8 cellular contexts compared by ENCODE assay signal in genomic region chr18:8988262-8988871, GRCh38.
DNase-seq lines count a peak whose midpoint lies in the region; ATAC-seq, FAIRE-seq and TF ChIP-seq lines count a peak whose summit lies in the region.

No MANE protein-coding gene starts in this region.

- no peak for TF ChIP-seq POLR2A in H1 (IDR thresholded peaks at IDR 0.05; ENCODE audit: control extremely low read depth in 1 of 2, low read depth in 2 of 2, low read length in 2 of 2)

- WGBS in H1 (ENCODE audit: extremely low coverage in 1 of 2, insufficient coverage in 1 of 2, insufficient read length in 1 of 2, insufficient replicate concordance in 2 of 2, low coverage in 1 of 2, low lambda C conversion rate in 2 of 2, missing lambda C conversion rate in 1 of 2), 2 experiments: 39% methylated on average over 10 of the region's 10 CpGs; no CpG with 5 or more reads in 1 of the 2 experiments

- H3K79me2 ChIP-seq in H1 (ENCODE audit: control insufficient read depth in 1 of 2, insufficient read depth in 2 of 2, low read length in 2 of 2): no peaks in the 10 kb centered on the region

- no peak overlapping the region for H3K27ac Mint-ChIP-seq in activated CD8-positive, alpha-beta T cell treated with anti-CD3 and anti-CD28 coated beads, Interleukin-2, amount 10 ng/mL, durations not matched to agents 7 days and 5 days

- no peak overlapping the region for H4K5ac ChIP-seq in H1 (ENCODE audit: insufficient read length, low read depth, low read length)

- no peaks in the 10 kb centered on the region for H3K4me1 ChIP-seq in H1 (replicated peaks in 1 of 4; ENCODE audit: control insufficient read depth in 3 of 4, insufficient read depth in 4 of 4, low read length in 3 of 4)

- H3K27me3 Mint-ChIP-seq in activated CD8-positive, alpha-beta T cell treated with anti-CD3 and anti-CD28 coated beads, Interleukin-2, amount 10 ng/mL, durations not matched to agents 7 days and 5 days (ENCODE audit: low read depth): peaks cover 11% of the 10 kb centered on the region

- H3K79me1 ChIP-seq in H1 (ENCODE audit: low read depth, low read length): no peaks in the 10 kb centered on the region

- no peak overlapping the region for H2BK20ac ChIP-seq in H1 (ENCODE audit: low read length)

- ATAC-seq in GM18517 (IDR thresholded peaks at IDR 0.05; ENCODE audit: unreplicated experiment) (peak; percentile 61), HG03432 (IDR thresholded peaks at IDR 0.05; ENCODE audit: unreplicated experiment) (peak; percentile 75)
- ATAC-seq in activated CD8-positive, alpha-beta T cell treated with anti-CD3 and anti-CD28 coated beads, Interleukin-2, amount 10 ng/mL, durations not matched to agents 7 days and 5 days: peak; percentile 92

- H3K4me3 Mint-ChIP-seq in activated CD8-positive, alpha-beta T cell treated with anti-CD3 and anti-CD28 coated beads, Interleukin-2, amount 10 ng/mL, durations not matched to agents 7 days and 5 days: no peak overlapping the region

- H3K23me2 ChIP-seq in H1 (ENCODE audit: low read depth, low read length): no peaks in the 10 kb centered on the region

- H3K9me3 Mint-ChIP-seq in activated CD8-positive, alpha-beta T cell treated with anti-CD3 and anti-CD28 coated beads, Interleukin-2, amount 10 ng/mL, durations not matched to agents 7 days and 5 days (ENCODE audit: insufficient read depth): no peaks in the 10 kb centered on the region

- H2AK5ac ChIP-seq in H1 (ENCODE audit: low read depth, low read length): no peak overlapping the region

- no peak overlapping the region for H3K27ac ChIP-seq in H1 (ENCODE audit: low read depth, low read length)

- H3K23ac ChIP-seq in H1 (ENCODE audit: insufficient read length): no peak overlapping the region

- peak; percentile 75 for FAIRE-seq in H1 (lab: Jason Lieb, UNC)

- H2AFZ ChIP-seq in H1 (ENCODE audit: low read length): no peak overlapping the region

- POLR2A ChIA-PET in AG04449 (lab: Yijun Ruan, JAX) (interaction anchor here (0.6 to 1.0 kb wide), 2 partner anchors 187 to 284 kb away, joined by 3 to 6 read pairs; no protein-coding TSS in a partner anchor), H1 (lab: Charles Lee; ENCODE audit: partially characterized antibody) (interaction anchor here (1.6 kb wide), 1 partner anchor 282 kb away, joined by 4 read pairs; no protein-coding TSS in a partner anchor)
- POLR2A ChIA-PET in activated CD8-positive, alpha-beta T cell treated with anti-CD3 and anti-CD28 coated beads, Interleukin-2, amount 10 ng/mL, durations not matched to agents 7 days and 5 days (lab: Charles Lee): interaction anchor here (0.6 kb wide), 1 partner anchor 480 kb away, joined by 4 read pairs; no protein-coding TSS in a partner anchor

- H2BK15ac ChIP-seq in H1 (ENCODE audit: low read length): no peak overlapping the region

- no peaks in the 10 kb centered on the region for H4K20me1 ChIP-seq in H1 (replicated peaks in 1 of 2; ENCODE audit: control insufficient read depth in 1 of 2, insufficient read depth in 2 of 2, low read length in 2 of 2)

- H3K9me3 ChIP-seq in H1 (ENCODE audit: insufficient read depth in 2 of 2, low read depth in 1 of 2, low read length in 1 of 2): no peaks in the 10 kb centered on the region

- no peak overlapping the region for H3K14ac ChIP-seq in H1 (ENCODE audit: insufficient read length)

- no peak overlapping the region for H4K8ac ChIP-seq in H1 (ENCODE audit: extremely low read depth, insufficient read depth, low read length)

- no peak overlapping the region for H2BK12ac ChIP-seq in H1 (ENCODE audit: low read depth, low read length)

- no peak overlapping the region for H2BK5ac ChIP-seq in H1 (ENCODE audit: low read depth, low read length)

- no peaks in the 10 kb centered on the region for H3K36me3 Mint-ChIP-seq in activated CD8-positive, alpha-beta T cell treated with anti-CD3 and anti-CD28 coated beads, Interleukin-2, amount 10 ng/mL, durations not matched to agents 7 days and 5 days (ENCODE audit: low read depth)

- DNase-seq in AG04449 (ENCODE audit: low read depth, low spot score) (no peak), NCI-H748 treated with DMSO at 0.1 percent for 48 hours (lab: John Stamatoyannopoulos, UW) (peak; percentile 67), H1 (ENCODE audit: low read depth in 1 of 2, low spot score in 2 of 2) (peak; percentile 51 to 73), middle frontal gyrus (ENCODE audit: extremely low spot score, low spot score) (peak; percentile 72)
- DNase-seq in activated CD8-positive, alpha-beta T cell treated with anti-CD3 and anti-CD28 coated beads, Interleukin-2, amount 10 ng/mL, durations not matched to agents 7 days and 5 days: peak; percentile 71
- peak; percentile 16 to 29 for DNase-seq in stimulated activated CD8-positive, alpha-beta memory T cell treated with anti-CD3 and anti-CD28 coated beads, Interleukin-7, amount 100 ng/mL, for 48 hours (ENCODE audit: extremely low read depth in 1 of 2, low read depth in 1 of 2)

- H3K27me3 ChIP-seq in H1 (replicated peaks in 1 of 4; ENCODE audit: control insufficient read depth in 3 of 4, extremely low read depth in 1 of 4, insufficient read depth in 3 of 4, low read length in 3 of 4): no peaks in the 10 kb centered on the region

- no peaks in the 10 kb centered on the region for H3K36me3 ChIP-seq in H1 (ENCODE audit: control insufficient read depth in 2 of 4, insufficient read depth in 4 of 4, low read length in 3 of 4)

- no peaks in the 10 kb centered on the region for H3K4me1 Mint-ChIP-seq in activated CD8-positive, alpha-beta T cell treated with anti-CD3 and anti-CD28 coated beads, Interleukin-2, amount 10 ng/mL, durations not matched to agents 7 days and 5 days (ENCODE audit: low read depth)

- no peak for TF ChIP-seq EP300 in H1 (IDR thresholded peaks at IDR 0.05; ENCODE audit: borderline replicate concordance in 1 of 2, low read depth in 2 of 2, low read length in 2 of 2)

- H3K4me3 ChIP-seq in AG04449 (ENCODE audit: low read depth, low read length) (no peak overlapping the region), H1 (ENCODE audit: extremely low read depth in 1 of 4, insufficient read depth in 2 of 4, low read depth in 3 of 4, low read length in 4 of 4) (no peak overlapping the region)

- H3K9ac ChIP-seq in H1 (replicated peaks in 1 of 4; ENCODE audit: extremely low read depth in 1 of 4, low read depth in 3 of 4, low read length in 3 of 4): no peak overlapping the region

- CTCF ChIA-PET in AG04449 (lab: Yijun Ruan, JAX): interaction anchor here (0.6 to 10.1 kb wide), 84 partner anchors 8 to 1200 kb away, joined by 3 to 133 read pairs (median 4); partner anchors contain the start of genes MTCL1 and RAB12
- CTCF ChIA-PET in activated CD8-positive, alpha-beta T cell treated with anti-CD3 and anti-CD28 coated beads, Interleukin-2, amount 10 ng/mL, durations not matched to agents 7 days and 5 days (lab: Charles Lee): interaction anchor here (0.6 to 4.4 kb wide), 28 partner anchors 8 to 1023 kb away, joined by 3 to 44 read pairs (median 4); no protein-coding TSS in a partner anchor
- CTCF ChIA-PET in H1 (lab: Charles Lee; ENCODE audit: partially characterized antibody): interaction anchor here (0.6 to 4.2 kb wide), 56 partner anchors 8 to 510 kb away, joined by 3 to 31 read pairs (median 4); no protein-coding TSS in a partner anchor

- no peak overlapping the region for H3K4me2 ChIP-seq in H1 (ENCODE audit: insufficient read depth in 1 of 2, low read depth in 2 of 2, low read length in 2 of 2)

- H3K18ac ChIP-seq in H1 (ENCODE audit: extremely low read depth, low read length): no peak overlapping the region

- H3K56ac ChIP-seq in H1 (replicated peaks; ENCODE audit: insufficient read length, low read depth, low read length): no peak overlapping the region

- H3K4ac ChIP-seq in H1 (replicated peaks; ENCODE audit: insufficient read length, low read depth, low read length): no peak overlapping the region

- H2BK120ac ChIP-seq in H1 (replicated peaks; ENCODE audit: low read depth, low read length): no peak overlapping the region

- no peak overlapping the region for H4K91ac ChIP-seq in H1 (replicated peaks; ENCODE audit: insufficient read length, low read length)

- TF ChIP-seq CTCF in AG04449 (IDR thresholded peaks at IDR 0.05; ENCODE audit: insufficient read depth, low read length, missing control alignments) (peak; percentile 86), H1 (IDR thresholded peaks at IDR 0.05; ENCODE audit: control extremely low read depth in 1 of 3, insufficient read depth in 1 of 3, low read depth in 1 of 3, low read length in 3 of 3) (peak; percentile 89 to 98 (median 92))

- peak; percentile 98 for TF ChIP-seq RAD21 in H1 (IDR thresholded peaks at IDR 0.05 in 1 of 2, conservative IDR thresholded peaks at IDR 0.05 in 1 of 2; ENCODE audit: low read depth in 2 of 2, low read length in 2 of 2)

TF ChIP-seq in H1, 55 proteins besides CTCF, POLR2A, EP300 and RAD21:
- TF ChIP-seq BCL11A (IDR thresholded peaks at IDR 0.05; ENCODE audit: low read depth in 2 of 2, low read length in 2 of 2): no peak
- TF ChIP-seq CEBPB (IDR thresholded peaks at IDR 0.05; ENCODE audit: low read depth, low read length): peak; percentile 79; the same call in 1 of the 2 replicates
